Comparison of ENCODE assay signal across 1 cellular context in genomic region chr16:27671410-27671809, GRCh38.
A peak's percentile ranks its signal among the peaks of the same experiment; 100 is the strongest.
TF ChIP-seq lines count a peak whose summit lies in the region.

No MANE protein-coding gene starts in this region.

TF ChIP-seq in K562, 482 proteins besides CTCF, POLR2A, EP300 and RAD21:
- TF ChIP-seq RERE (CRISPR knock-in tag; IDR thresholded peaks at IDR 0.05; ENCODE audit: borderline replicate concordance) = no peak
- TF ChIP-seq STAT5B (CRISPR knock-in tag; IDR thresholded peaks at IDR 0.05) = no peak
- no peak for TF ChIP-seq TRIM25 (IDR thresholded peaks at IDR 0.05; ENCODE audit: borderline replicate concordance)
- TF ChIP-seq ETV1 (tag; conservative IDR thresholded peaks at IDR 0.05; ENCODE audit: low read depth) = no peak
- TF ChIP-seq ZNF507 (tag; conservative IDR thresholded peaks at IDR 0.05) = no peak
- no peak for TF ChIP-seq POLR3A (IDR thresholded peaks at IDR 0.05; ENCODE audit: borderline replicate concordance, extremely low read depth, insufficient read depth, insufficient read length)
- peak; percentile 23 for TF ChIP-seq MEIS2 (IDR thresholded peaks at IDR 0.05; ENCODE audit: partially characterized antibody)
